Comparison of ENCODE assay signal across 8 cellular contexts in genomic region chr14:99430491-99430890, GRCh38. TPM values are rescaled to one million over a fixed set of nuclear protein-coding genes. Genes with fewer than 3 reads are reported as not detected.
A peak's percentile ranks its signal among the peaks of the same experiment; 100 is the strongest.
DNase-seq lines count a peak whose midpoint lies in the region; ATAC-seq and TF ChIP-seq lines count a peak whose summit lies in the region.

No MANE protein-coding gene starts in this region.

- TF ChIP-seq POLR2A in esophagus muscularis mucosa (IDR thresholded peaks at IDR 0.05; ENCODE audit: low read depth), result no peak
- no peak for TF ChIP-seq POLR2A in gastroesophageal sphincter (IDR thresholded peaks at IDR 0.05)

- DNase-seq in NCI-H2029 (lab: John Stamatoyannopoulos, UW) (peak; percentile 44), ecto neural progenitor cell (ENCODE audit: low spot score) (peak; percentile 52), psoas muscle (no peak), esophagus muscularis mucosa (ENCODE audit: extremely low spot score) (no peak), NCI-H510A treated with DMSO at 0.1 percent for 48 hours (lab: John Stamatoyannopoulos, UW) (no peak)

- 67 to 68% (median 68%) methylated on average over 7 of the region's 7 CpGs for WGBS in psoas muscle, 3 donors
- 79% methylated on average over 5 of the region's 7 CpGs for WGBS in esophagus muscularis mucosa
- WGBS in gastroesophageal sphincter (ENCODE audit: low coverage in 1 of 2), 2 donors, result 38 to 44% methylated on average over 1 to 2 of the region's 7 CpGs

- ATAC-seq in GM18502 (IDR thresholded peaks at IDR 0.05; ENCODE audit: poor library complexity, unreplicated experiment) (peak; percentile 77), psoas muscle (peak in 3 of 4 donors; percentile 23 to 47 (median 46)), gastroesophageal sphincter (no peak)

- H3K36me3 ChIP-seq in psoas muscle (ENCODE audit: insufficient read depth in 1 of 2, low read depth in 1 of 2) (peaks cover 0 to 26% of the 10 kb centered on the region in 2 donors), esophagus muscularis mucosa (peaks cover 0 to 59% (median 36%) of the 10 kb centered on the region in 4 donors), gastroesophageal sphincter (peaks cover 0 to 65% of the 10 kb centered on the region in 2 donors)

- TF ChIP-seq CTCF in 22Rv1 (IDR thresholded peaks at IDR 0.05) (peak; percentile 33; the same call in 1 of the 2 replicates), psoas muscle (IDR thresholded peaks at IDR 0.05) (no peak), esophagus muscularis mucosa (IDR thresholded peaks at IDR 0.05) (peak in 1 of 3 experiments; percentile 31), gastroesophageal sphincter (IDR thresholded peaks at IDR 0.05) (peak in 1 of 4 experiments; percentile 26)

- H3K27me3 ChIP-seq in psoas muscle (ENCODE audit: insufficient read depth in 3 of 3, low read length in 2 of 3) (no peaks in the 10 kb centered on the region), esophagus muscularis mucosa (no peaks in the 10 kb centered on the region), gastroesophageal sphincter (no peaks in the 10 kb centered on the region)

- no peaks in the 10 kb centered on the region for H3K9me3 ChIP-seq in psoas muscle
- peaks cover 0 to 7% (median 0%) of the 10 kb centered on the region in 4 donors for H3K9me3 ChIP-seq in esophagus muscularis mucosa
- peaks cover 0 to 6% (median 0%) of the 10 kb centered on the region in 3 donors for H3K9me3 ChIP-seq in gastroesophageal sphincter

- intact Hi-C loops in psoas muscle (cut with DNase I), result no loop called here
- intact Hi-C loops in esophagus muscularis mucosa (cut with DNase I), result no loop called here

- H3K27ac ChIP-seq in 22Rv1 (no peak overlapping the region), psoas muscle (no peak overlapping the region), esophagus muscularis mucosa (replicated peaks in 1 of 4) (no peak overlapping the region), gastroesophageal sphincter (no peak overlapping the region)

- H3K4me3 ChIP-seq in psoas muscle, result no peak overlapping the region
- H3K4me3 ChIP-seq in esophagus muscularis mucosa, result no peak overlapping the region
- H3K4me3 ChIP-seq in gastroesophageal sphincter, result no peak overlapping the region

- TF ChIP-seq EP300 in esophagus muscularis mucosa (IDR thresholded peaks at IDR 0.05) (no peak), gastroesophageal sphincter (IDR thresholded peaks at IDR 0.05) (no peak)

- H3K4me1 ChIP-seq in psoas muscle, result peaks cover 10% of the 10 kb centered on the region
- H3K4me1 ChIP-seq in esophagus muscularis mucosa, result peaks cover 15 to 31% (median 27%) of the 10 kb centered on the region in 4 donors
- H3K4me1 ChIP-seq in gastroesophageal sphincter, result peaks cover 0 to 28% (median 4%) of the 10 kb centered on the region in 3 donors

RNA-seq across cellular contexts. Expression of gene SETD3, which starts 50.2 kb away (rescaled TPM):
- total RNA-seq in psoas muscle (100 to 1,000 TPM in 3 of 4 donors, 10 to 100 TPM in 1; 88.6 to 128 (median 125) TPM), esophagus muscularis mucosa (100 to 1,000 TPM; 135 to 170 (median 148) TPM), gastroesophageal sphincter (100 to 1,000 TPM; 127 to 184 (median 162) TPM)
- 100 to 1,000 TPM in 2 of 3 donors, 10 to 100 TPM in 1; 84.0 to 177 (median 113) TPM for polyA plus RNA-seq in psoas muscle

RNA-seq across cellular contexts. Expression of gene CCNK, which starts 50.7 kb away (rescaled TPM):
- total RNA-seq in psoas muscle (10 to 100 TPM; 31.1 to 53.2 (median 42.4) TPM), esophagus muscularis mucosa (10 to 100 TPM; 10.4 to 21.2 (median 16.5) TPM), gastroesophageal sphincter (10 to 100 TPM; 17.1 to 26.8 (median 20.7) TPM)
- 10 to 100 TPM; 17.6 to 44.5 (median 27.7) TPM for polyA plus RNA-seq in psoas muscle

Comparison
In these comparisons a context has a peak if more than half of its experiments do, and no peak if none do; other contexts are left out.
1. DNase-seq: peak in NCI-H2029 (single experiment) and ecto neural progenitor cell (single experiment); none in psoas muscle (0 of 2), esophagus muscularis mucosa (single experiment) and NCI-H510A treated with DMSO at 0.1 percent for 48 hours (single experiment).